Comparison of ENCODE assay signal across 23 cellular contexts in genomic region chr5:71788794-71789193, GRCh38.
"Had no signal": no experiment of that assay in that cellular context is flagged by ENCODE, and none has a peak within 500 bp of the region (broad histone marks: within the 10 kb centered on the region; RNA-seq: fewer than 3 reads in every experiment).

No MANE protein-coding gene starts in this region.

- H3K9me3 ChIP-seq: ovary, right lobe of liver, sigmoid colon, thoracic aorta, thyroid gland, vagina had no signal

- DNase-seq: nephron progenitor cell; occipital lobe; ovary; posterior cingulate gyrus; psoas muscle; right cardiac atrium; right lobe of liver; sigmoid colon; small intestine; stimulated activated CD4-positive, alpha-beta T cell treated with anti-CD3 and anti-CD28 coated beads, Interleukin-15, amount 100 ng/mL, for 24 hours; stimulated activated CD4-positive, alpha-beta T cell treated with anti-CD3 and anti-CD28 coated beads, Interleukin-2, amount 100 ng/mL, for 24 hours; stimulated activated CD4-positive, alpha-beta T cell treated with anti-CD3 and anti-CD28 coated beads, Interleukin-2, amount 100 ng/mL, for 48 hours; stimulated activated CD4-positive, alpha-beta T cell treated with anti-CD3 and anti-CD28 coated beads, Interleukin-4, amount 100 ng/mL, for 24 hours; stimulated activated naive B cell treated with anti-CD40 and anti-IgM and Interleukin-4, amounts not matched to agents 10 μg/mL and 1 μg/mL and 100 μg/mL, for 72 hours; stimulated activated naive CD4-positive, alpha-beta T cell treated with Interleukin-2 at 50 U/mL for 16 hours; stomach; thyroid gland; trophoblast cell; upper lobe of left lung had no signal

- H3K4me1 ChIP-seq: parathyroid adenoma, psoas muscle, right lobe of liver, thyroid gland, tibial nerve, upper lobe of left lung, vagina had no signal

- H3K27me3 ChIP-seq: ovary, right lobe of liver, sigmoid colon, thyroid gland, tibial nerve, upper lobe of left lung, vagina had no signal

- H2AFZ ChIP-seq: parathyroid adenoma had no signal

- H3K9ac ChIP-seq: parathyroid adenoma had no signal

- H3K27ac ChIP-seq: ovary, parathyroid adenoma, psoas muscle, right lobe of liver, sigmoid colon, stomach, thyroid gland, tibial nerve, upper lobe of left lung, vagina had no signal

- H3K36me3 ChIP-seq: ovary, right lobe of liver, sigmoid colon, stomach, thoracic aorta, thyroid gland, tibial nerve, upper lobe of left lung, vagina had no signal

- H3K4me3 ChIP-seq: ovary, psoas muscle, right lobe of liver, sigmoid colon, stomach, thoracic aorta, thyroid gland, tibial nerve, upper lobe of left lung, vagina had no signal
